ENCODE assay signal across 28 cellular contexts in the genomic region with DNA sequence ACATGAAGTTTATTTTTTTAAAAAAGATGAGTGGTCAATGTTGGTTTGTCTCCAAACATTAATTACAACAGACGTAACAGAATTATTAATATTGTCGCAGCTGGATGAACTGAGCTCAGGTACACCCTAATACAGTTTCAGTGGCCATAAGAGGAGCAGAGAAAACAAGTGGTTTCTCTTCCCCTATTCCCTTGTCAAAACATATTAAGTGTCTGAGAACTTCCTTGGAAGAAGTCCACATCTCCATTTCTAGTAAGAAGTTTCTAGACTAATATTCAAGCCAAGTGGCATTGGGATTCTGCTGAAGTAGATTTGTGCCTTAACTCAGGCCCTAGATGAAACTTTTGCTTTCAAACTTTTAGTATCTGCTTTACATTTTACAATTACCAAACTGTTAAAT. TPM values are rescaled to one million over a fixed set of nuclear protein-coding genes. Genes with fewer than 3 reads are reported as not detected.
DNase-seq lines count a peak whose midpoint lies in the region; ATAC-seq and TF ChIP-seq lines count a peak whose summit lies in the region.
"Had no signal": no experiment of that assay in that cellular context is flagged by ENCODE, and none has a peak within 500 bp of the region (broad histone marks: within the 10 kb centered on the region; RNA-seq: fewer than 3 reads in every experiment).

No MANE protein-coding gene starts in this region.

- H3K27me3 Mint-ChIP-seq in natural killer cell (ENCODE audit: low read depth in 2 of 2) (no peaks in the 10 kb centered on the region), endodermal cell (ENCODE audit: insufficient read depth) (no peaks in the 10 kb centered on the region)
- H3K27me3 Mint-ChIP-seq in natural killer cell treated with Interleukin-12 subunit alpha and Interleukin-12 subunit beta and Interleukin-15 and Interleukin-18, amount 100 ng/mL, for 72 hours: no peaks in the 10 kb centered on the region
- H3K27me3 Mint-ChIP-seq in CD4-positive, alpha-beta memory T cell: no peaks in the 10 kb centered on the region
- H3K27me3 Mint-ChIP-seq: stimulated activated naive CD8-positive, alpha-beta T cell treated with anti-CD3 and anti-CD28 coated beads, Interleukin-15, Interleukin-2, amounts not matched to agents 100 ng/mL and 50 ng/mL, for 24 hours had no signal

- H3K36me3 Mint-ChIP-seq in natural killer cell: peaks cover 14% of the 10 kb centered on the region
- peaks cover 14% of the 10 kb centered on the region for H3K36me3 Mint-ChIP-seq in natural killer cell treated with Interleukin-12 subunit alpha and Interleukin-12 subunit beta and Interleukin-15 and Interleukin-18, amount 100 ng/mL, for 72 hours
- H3K36me3 Mint-ChIP-seq in endodermal cell (ENCODE audit: low read depth): peaks cover 28% of the 10 kb centered on the region
- H3K36me3 Mint-ChIP-seq in CD4-positive, alpha-beta memory T cell: peaks cover 20 to 43% of the 10 kb centered on the region in 2 donors

- 88 to 100% methylated on average over 1 of the region's 2 CpGs for WGBS in endodermal cell (ENCODE audit: insufficient coverage in 1 of 2, insufficient read length in 1 of 2), 2 experiments

- no peak overlapping the region for H3K9ac ChIP-seq in endodermal cell (ENCODE audit: extremely low read depth, low read length, poor library complexity, severe bottlenecking)

- H3K4me3 ChIP-seq in endodermal cell (ENCODE audit: low read length) (no peak overlapping the region), muscle layer of duodenum (ENCODE audit: low read depth in 1 of 2, low read length in 2 of 2) (no peak overlapping the region)
- H3K4me3 ChIP-seq in CD4-positive, alpha-beta memory T cell (ENCODE audit: low read length in 2 of 2): no peak overlapping the region
- H3K4me3 ChIP-seq: A549, heart left ventricle, spleen, thyroid gland had no signal

- POLR2A ChIA-PET in CD4-positive, alpha-beta memory T cell (lab: Charles Lee; ENCODE audit: partially characterized antibody): interaction anchor here (1.2 to 2.9 kb wide), 3 partner anchors 23 to 33 kb away, joined by 5 to 13 read pairs (median 8); no protein-coding TSS in a partner anchor

- H3K4me1 Mint-ChIP-seq in natural killer cell: peaks cover 44 to 46% of the 10 kb centered on the region in 2 donors
- H3K4me1 Mint-ChIP-seq in natural killer cell treated with Interleukin-12 subunit alpha and Interleukin-12 subunit beta and Interleukin-15 and Interleukin-18, amount 100 ng/mL, for 72 hours (ENCODE audit: low read depth in 2 of 2): peaks cover 43 to 57% of the 10 kb centered on the region in 2 donors
- no peaks in the 10 kb centered on the region for H3K4me1 Mint-ChIP-seq in endodermal cell
- peaks cover 38 to 69% (median 47%) of the 10 kb centered on the region in 4 donors for H3K4me1 Mint-ChIP-seq in CD4-positive, alpha-beta memory T cell

- CTCF ChIA-PET in CD4-positive, alpha-beta memory T cell (lab: Charles Lee; ENCODE audit: partially characterized antibody): interaction anchor here (1.2 to 1.7 kb wide), 3 partner anchors 14 to 90 kb away, joined by 3 to 4 read pairs (median 3); no protein-coding TSS in a partner anchor

- no peak overlapping the region for H3K4me3 Mint-ChIP-seq in natural killer cell
- H3K4me3 Mint-ChIP-seq in natural killer cell treated with Interleukin-12 subunit alpha and Interleukin-12 subunit beta and Interleukin-15 and Interleukin-18, amount 100 ng/mL, for 72 hours: no peak overlapping the region
- H3K4me3 Mint-ChIP-seq in endodermal cell: no peak overlapping the region
- no peak overlapping the region for H3K4me3 Mint-ChIP-seq in CD4-positive, alpha-beta memory T cell
- H3K4me3 Mint-ChIP-seq: activated naive CD4-positive, alpha-beta T cell treated with anti-CD3 and anti-CD28 coated beads for 36 hours; activated T-cell treated with anti-CD3 and anti-CD28 coated beads, Interleukin-2, amount 50 U/mL, for 4 hours; stimulated activated naive CD8-positive, alpha-beta T cell treated with anti-CD3 and anti-CD28 coated beads, Interleukin-15, Interleukin-2, amounts not matched to agents 100 ng/mL and 50 ng/mL, for 24 hours had no signal

- no peaks in the 10 kb centered on the region for H3K9me3 Mint-ChIP-seq in natural killer cell
- H3K9me3 Mint-ChIP-seq in natural killer cell treated with Interleukin-12 subunit alpha and Interleukin-12 subunit beta and Interleukin-15 and Interleukin-18, amount 100 ng/mL, for 72 hours: no peaks in the 10 kb centered on the region
- H3K9me3 Mint-ChIP-seq in endodermal cell: no peaks in the 10 kb centered on the region
- H3K9me3 Mint-ChIP-seq in CD4-positive, alpha-beta memory T cell: no peaks in the 10 kb centered on the region
- H3K9me3 Mint-ChIP-seq: activated naive CD4-positive, alpha-beta T cell treated with anti-CD3 and anti-CD28 coated beads for 36 hours; activated T-cell treated with anti-CD3 and anti-CD28 coated beads, Interleukin-2, amount 50 U/mL, for 4 hours; stimulated activated naive CD8-positive, alpha-beta T cell treated with anti-CD3 and anti-CD28 coated beads, Interleukin-15, Interleukin-2, amounts not matched to agents 100 ng/mL and 50 ng/mL, for 24 hours had no signal

- H3K4me1 ChIP-seq in endodermal cell (ENCODE audit: control insufficient read depth, insufficient read depth, low read length) (no peaks in the 10 kb centered on the region), muscle layer of duodenum (ENCODE audit: control insufficient read depth in 1 of 2, insufficient read depth in 2 of 2, low read length in 2 of 2) (peaks cover 13 to 37% of the 10 kb centered on the region in 2 donors)
- peaks cover 21% of the 10 kb centered on the region for H3K4me1 ChIP-seq in CD4-positive, alpha-beta memory T cell (ENCODE audit: insufficient read depth, low read length)
- H3K4me1 ChIP-seq: BE2C had no signal

- DNase-seq in natural killer cell (no peak), endodermal cell (no peak), KG1 (lab: John Stamatoyannopoulos, UW) (no peak), NCI-H1694 treated with DMSO at 0.1 percent for 48 hours (lab: John Stamatoyannopoulos, UW) (no peak), A172 (ENCODE audit: low spot score) (no peak)
- DNase-seq in natural killer cell treated with Interleukin-12 subunit alpha and Interleukin-12 subunit beta and Interleukin-15 and Interleukin-18, amount 100 ng/mL, for 72 hours (ENCODE audit: low spot score): no peak
- no peak for DNase-seq in CD4-positive, alpha-beta memory T cell
- DNase-seq: activated naive CD4-positive, alpha-beta T cell treated with anti-CD3 and anti-CD28 coated beads for 36 hours; activated T-cell treated with anti-CD3 and anti-CD28 coated beads, Interleukin-2, amount 50 U/mL, for 4 hours; amygdala; BE2C; Calu3; EL; heart left ventricle; NCI-H1436; NCI-H2171; NCI-H524 treated with DMSO at 0.1 percent for 48 hours; spleen; stimulated activated CD4-positive, alpha-beta T cell treated with anti-CD3 and anti-CD28 coated beads, Interleukin-4, amount 100 ng/mL, for 1 hour; T1000; thyroid gland had no signal

- H3K27ac ChIP-seq in endodermal cell (ENCODE audit: low read depth, low read length): no peak overlapping the region
- peak overlapping the region; percentile 25 for H3K27ac ChIP-seq in muscle layer of duodenum (ENCODE audit: low read length)
- H3K27ac ChIP-seq in CD4-positive, alpha-beta memory T cell (ENCODE audit: low read depth, low read length): no peak overlapping the region
- H3K27ac ChIP-seq: A549, RWPE1, thyroid gland had no signal

- H3K36me3 ChIP-seq in endodermal cell (ENCODE audit: control insufficient read depth, insufficient read depth, low read length): peaks cover 57% of the 10 kb centered on the region
- peaks cover 0 to 17% of the 10 kb centered on the region in 2 donors for H3K36me3 ChIP-seq in muscle layer of duodenum (ENCODE audit: control insufficient read depth in 1 of 2, insufficient read depth in 2 of 2, low read length in 2 of 2)
- no peaks in the 10 kb centered on the region for H3K36me3 ChIP-seq in CD4-positive, alpha-beta memory T cell (ENCODE audit: insufficient read depth, low read length)

- TF ChIP-seq CTCF in natural killer cell (IDR thresholded peaks at IDR 0.05): no peak
- no peak for TF ChIP-seq CTCF in endodermal cell (conservative IDR thresholded peaks at IDR 0.05)

- H3K9me3 ChIP-seq in endodermal cell (ENCODE audit: control insufficient read depth, low read length) (no peaks in the 10 kb centered on the region), muscle layer of duodenum (ENCODE audit: control insufficient read depth in 1 of 2, low read length in 2 of 2) (no peaks in the 10 kb centered on the region)
- H3K9me3 ChIP-seq in CD4-positive, alpha-beta memory T cell (ENCODE audit: control insufficient read depth in 1 of 2, low read length in 2 of 2): no peaks in the 10 kb centered on the region
- H3K9me3 ChIP-seq: A549, BE2C, heart left ventricle, spleen, thyroid gland had no signal

- H3K27ac Mint-ChIP-seq in natural killer cell (peak overlapping the region; percentile 33 to 89), endodermal cell (peak overlapping the region; percentile 1)
- H3K27ac Mint-ChIP-seq in natural killer cell treated with Interleukin-12 subunit alpha and Interleukin-12 subunit beta and Interleukin-15 and Interleukin-18, amount 100 ng/mL, for 72 hours: no peak overlapping the region
- H3K27ac Mint-ChIP-seq in CD4-positive, alpha-beta memory T cell: peak overlapping the region in 3 of 7 donors; percentile 24 to 92 (median 46)
- H3K27ac Mint-ChIP-seq: activated naive CD4-positive, alpha-beta T cell treated with anti-CD3 and anti-CD28 coated beads for 36 hours had no signal

- no peaks in the 10 kb centered on the region for H3K27me3 ChIP-seq in endodermal cell (ENCODE audit: control insufficient read depth, insufficient read depth, low read length, poor library complexity, severe bottlenecking)
- no peaks in the 10 kb centered on the region for H3K27me3 ChIP-seq in muscle layer of duodenum (ENCODE audit: low read depth, low read length)
- H3K27me3 ChIP-seq in CD4-positive, alpha-beta memory T cell (ENCODE audit: insufficient read depth, low read length): no peaks in the 10 kb centered on the region
- H3K27me3 ChIP-seq: BE2C, heart left ventricle, spleen, thyroid gland had no signal

- ATAC-seq in natural killer cell: no peak
- ATAC-seq in natural killer cell treated with Interleukin-12 subunit alpha and Interleukin-12 subunit beta and Interleukin-15 and Interleukin-18, amount 100 ng/mL, for 72 hours: no peak
- ATAC-seq: A549; activated CD4-positive, CD25-positive, alpha-beta regulatory T cell treated with anti-CD3 and anti-CD28 coated beads, Interleukin-2, amount 50 U/mL, for 24 hours; activated T-cell treated with anti-CD3 and anti-CD28 coated beads, Interleukin-2, amount 50 U/mL, for 4 hours; HepG2; left lobe of liver had no signal

- intact Hi-C loops in natural killer cell (cut with micrococcal nuclease): no loop called here
- intact Hi-C loops in CD4-positive, alpha-beta memory T cell (cut with micrococcal nuclease): no loop called here

RNA-seq across cellular contexts. Expression of gene GNA13, which starts 47.7 kb away (rescaled TPM):
- total RNA-seq in natural killer cell (100 to 1,000 TPM; 151 to 165 (median 161) TPM), endodermal cell (10 to 100 TPM; 59.3 to 66.8 TPM)
- total RNA-seq in natural killer cell treated with Interleukin-12 subunit alpha and Interleukin-12 subunit beta and Interleukin-15 and Interleukin-18, amount 100 ng/mL, for 72 hours: 10 to 100 TPM; 59.3 to 65.3 TPM
- polyA plus RNA-seq in endodermal cell (2013, experiment 1 of 2): 59.5 TPM
- 61.0 TPM for polyA plus RNA-seq in endodermal cell (2013, experiment 2 of 2)
- 100 to 1,000 TPM; 102 to 107 TPM for total RNA-seq in CD4-positive, alpha-beta memory T cell
- 10 to 100 TPM; 47.9 to 54.8 TPM for polyA plus RNA-seq in CD4-positive, alpha-beta memory T cell
- total RNA-seq in A172 (2014; rRNA removed; shearing (Covaris generic)): 58.9 and 62.5 TPM in 2 replicates

Comparison
In these comparisons a context has a peak if more than half of its experiments do, and no peak if none do; other contexts are left out.
1. H3K27ac Mint-ChIP-seq: peak in natural killer cell (2 of 2) and endodermal cell (single experiment); none in natural killer cell treated with Interleukin-12 subunit alpha and Interleukin-12 subunit beta and Interleukin-15 and Interleukin-18, amount 100 ng/mL, for 72 hours (0 of 2).